16 cellular contexts compared by ENCODE assay signal in genomic region chr20:31824554-31825313, GRCh38. TPM values are rescaled to one million over a fixed set of nuclear protein-coding genes. Genes with fewer than 3 reads are reported as not detected.
"Had no signal": no experiment of that assay in that cellular context is flagged by ENCODE, and none has a peak within 500 bp of the region (broad histone marks: within the 10 kb centered on the region; RNA-seq: fewer than 3 reads in every experiment).

No MANE protein-coding gene starts in this region.

- H3K4me3 ChIP-seq: colonic mucosa, heart right ventricle, left lung, skin epidermis, thoracic aorta had no signal

- H3K4me1 ChIP-seq: colonic mucosa had no signal

- ATAC-seq: heart right ventricle; left lung; stimulated activated naive CD8-positive, alpha-beta T cell treated with anti-CD3 and anti-CD28 coated beads, Interleukin-15, amount 100 ng/mL, for 72 hours had no signal

- H3K4me3 Mint-ChIP-seq: activated CD4-positive, alpha-beta memory T cell treated with anti-CD3 and anti-CD28 coated beads for 36 hours; memory B cell; nephron progenitor cell; stimulated activated naive CD8-positive, alpha-beta T cell treated with anti-CD3 and anti-CD28 coated beads, Interleukin-15, amount 100 ng/mL, for 72 hours had no signal

- H3K9me3 ChIP-seq: colonic mucosa, heart right ventricle, left lung, thoracic aorta had no signal

- H3K36me3 ChIP-seq: colonic mucosa, heart right ventricle, left lung, thoracic aorta had no signal

- DNase-seq: activated CD4-positive, alpha-beta memory T cell treated with anti-CD3 and anti-CD28 coated beads for 36 hours; activated CD4-positive, alpha-beta T cell treated with anti-CD3 and anti-CD28 coated beads for 1 hour; activated naive CD4-positive, alpha-beta T cell; colonic mucosa; foreskin melanocyte; heart right ventricle; islet precursor cell; left lung; nephron progenitor cell; stimulated activated CD4-positive, alpha-beta T cell treated with anti-CD3 and anti-CD28 coated beads, Interleukin-4, amount 100 ng/mL, for 4 hours; stimulated activated naive CD8-positive, alpha-beta T cell treated with anti-CD3 and anti-CD28 coated beads, Interleukin-15, amount 100 ng/mL, for 72 hours; T-helper 9 cell had no signal

- H3K27ac Mint-ChIP-seq: activated CD4-positive, alpha-beta memory T cell treated with anti-CD3 and anti-CD28 coated beads for 36 hours; memory B cell; nephron progenitor cell; stimulated activated naive CD8-positive, alpha-beta T cell treated with anti-CD3 and anti-CD28 coated beads, Interleukin-15, amount 100 ng/mL, for 72 hours had no signal

- H3K9me3 Mint-ChIP-seq: activated CD4-positive, alpha-beta memory T cell treated with anti-CD3 and anti-CD28 coated beads for 36 hours; memory B cell; nephron progenitor cell; stimulated activated naive CD8-positive, alpha-beta T cell treated with anti-CD3 and anti-CD28 coated beads, Interleukin-15, amount 100 ng/mL, for 72 hours had no signal

- H3K27ac ChIP-seq: colonic mucosa, heart right ventricle, left lung, skin epidermis had no signal

- H3K27me3 ChIP-seq: colonic mucosa, left lung had no signal

- H3K27me3 Mint-ChIP-seq: activated CD4-positive, alpha-beta memory T cell treated with anti-CD3 and anti-CD28 coated beads for 36 hours had no signal

- H3K36me3 Mint-ChIP-seq: activated CD4-positive, alpha-beta memory T cell treated with anti-CD3 and anti-CD28 coated beads for 36 hours; memory B cell had no signal

RNA-seq across cellular contexts. Expression of gene MYLK2, which starts 5.6 kb away (rescaled TPM):
- total RNA-seq: left lung, thoracic aorta had no signal

RNA-seq across cellular contexts. Expression of gene FOXS1, which starts 20.7 kb away (rescaled TPM):
- total RNA-seq: activated CD4-positive, alpha-beta memory T cell treated with anti-CD3 and anti-CD28 coated beads for 36 hours had no signal

RNA-seq across cellular contexts. Expression of gene DUSP15, which starts 45.6 kb away (rescaled TPM):
- total RNA-seq: activated CD4-positive, alpha-beta memory T cell treated with anti-CD3 and anti-CD28 coated beads for 36 hours had no signal

RNA-seq across cellular contexts. Expression of gene TTLL9, which starts 45.7 kb away (rescaled TPM):
- total RNA-seq: activated CD4-positive, alpha-beta memory T cell treated with anti-CD3 and anti-CD28 coated beads for 36 hours; cardiac septum; colonic mucosa; thoracic aorta had no signal
